ENCODE assay signal across 9 cellular contexts in the genomic region with DNA sequence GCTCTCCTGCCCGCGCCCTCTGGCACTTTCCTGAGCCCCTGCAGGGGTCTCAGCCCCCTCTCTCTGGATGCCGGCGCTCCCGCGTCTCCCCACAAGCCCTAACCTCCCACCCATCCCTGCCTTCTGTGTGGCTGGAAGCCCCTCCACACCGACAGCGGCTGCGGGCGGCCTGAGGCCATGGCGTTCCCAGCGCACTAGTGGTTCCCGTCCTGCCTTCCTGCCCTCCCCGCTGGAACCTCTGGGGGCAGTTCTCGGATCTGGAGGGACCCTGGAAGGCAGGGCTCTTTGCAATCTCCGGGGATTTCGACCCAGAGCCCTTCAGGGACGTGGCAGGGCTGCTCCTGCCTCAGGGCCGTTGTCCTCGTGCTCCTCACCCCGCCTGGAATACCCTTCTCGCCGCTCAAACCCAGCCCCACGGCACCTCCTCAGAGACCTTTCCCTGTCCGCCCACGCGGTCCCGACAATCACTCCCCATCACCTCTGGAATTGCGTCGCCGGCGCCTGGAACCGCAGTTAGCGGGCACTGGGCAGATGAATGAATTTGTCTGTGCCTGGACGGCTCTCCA. TPM values are rescaled to one million over a fixed set of nuclear protein-coding genes. Genes with fewer than 3 reads are reported as not detected.
DNase-seq lines count a peak whose midpoint lies in the region; ATAC-seq and TF ChIP-seq lines count a peak whose summit lies in the region.
"Had no signal": no experiment of that assay in that cellular context is flagged by ENCODE, and none has a peak within 500 bp of the region (broad histone marks: within the 10 kb centered on the region; RNA-seq: fewer than 3 reads in every experiment).

No MANE protein-coding gene starts in this region.

- intact Hi-C loops in PC-9 (cut with micrococcal nuclease; ENCODE audit: unreplicated experiment) = loop anchor here (1.0 kb wide), 1 partner anchor 13 kb away; no protein-coding TSS in a partner anchor
- intact Hi-C loops in adrenal gland (cut with DNase I) = no loop called here

- H3K9me3 ChIP-seq in PC-9 (ENCODE audit: insufficient read depth, low read depth) = no peaks in the 10 kb centered on the region
- H3K9me3 ChIP-seq in endodermal cell (ENCODE audit: control insufficient read depth, low read length) = no peaks in the 10 kb centered on the region
- H3K9me3 ChIP-seq in adrenal gland (replicated peaks in 1 of 3) = no peaks in the 10 kb centered on the region

- H3K9ac ChIP-seq in endodermal cell (ENCODE audit: extremely low read depth, low read length, poor library complexity, severe bottlenecking) = no peak overlapping the region

- H4K20me1 ChIP-seq in PC-9 (ENCODE audit: insufficient read depth) = no peaks in the 10 kb centered on the region

- H3K9me2 ChIP-seq in PC-9 (ENCODE audit: insufficient read depth) = no peaks in the 10 kb centered on the region

- H3K27ac ChIP-seq in PC-9 = no peak overlapping the region
- H3K27ac ChIP-seq in endodermal cell (ENCODE audit: low read depth, low read length) = no peak overlapping the region
- no peak overlapping the region for H3K27ac ChIP-seq in adrenal gland

- H3K9me3 Mint-ChIP-seq in activated T-cell treated with anti-CD3 and anti-CD28 coated beads, Interleukin-2, amount 50 U/mL, for 4 hours = no peaks in the 10 kb centered on the region
- no peaks in the 10 kb centered on the region for H3K9me3 Mint-ChIP-seq in endodermal cell
- no peaks in the 10 kb centered on the region for H3K9me3 Mint-ChIP-seq in stimulated activated naive B cell treated with anti-CD40 and anti-IgM and Interleukin-4, amounts not matched to agents 10 μg/mL and 1 μg/mL and 100 μg/mL, for 72 hours

- H3K4me1 ChIP-seq in PC-9 (replicated peaks; ENCODE audit: insufficient read depth) (peaks cover 22% of the 10 kb centered on the region), endodermal cell (ENCODE audit: control insufficient read depth, insufficient read depth, low read length) (peaks cover 4% of the 10 kb centered on the region), adrenal gland (replicated peaks in 1 of 2) (peaks cover 28 to 46% of the 10 kb centered on the region in 2 donors)

- H3K27ac Mint-ChIP-seq in endodermal cell = no peak overlapping the region
- H3K27ac Mint-ChIP-seq in stimulated activated naive B cell treated with anti-CD40 and anti-IgM and Interleukin-4, amounts not matched to agents 10 μg/mL and 1 μg/mL and 100 μg/mL, for 72 hours = peak overlapping the region; percentile 22

- peak in 1 of 2 donors; percentile 3 for ATAC-seq in activated T-cell treated with anti-CD3 and anti-CD28 coated beads, Interleukin-2, amount 50 U/mL, for 4 hours
- no peak for ATAC-seq in stimulated activated naive B cell treated with anti-CD40 and anti-IgM and Interleukin-4, amounts not matched to agents 10 μg/mL and 1 μg/mL and 100 μg/mL, for 72 hours (replicated peaks)
- ATAC-seq in GM18505 (IDR thresholded peaks at IDR 0.05; ENCODE audit: unreplicated experiment) = no peak

- BruUV-seq in PC-9 (replicated peaks; lab: Mats Ljungman, UMichigan) = no TSS peak

- H3K79me2 ChIP-seq in PC-9 (ENCODE audit: low read depth) = no peaks in the 10 kb centered on the region

- H3K27me3 ChIP-seq in PC-9 (ENCODE audit: insufficient read depth, low read depth) = peaks cover 8% of the 10 kb centered on the region; the same call in 1 of the 2 replicates
- peaks cover 93% of the 10 kb centered on the region for H3K27me3 ChIP-seq in endodermal cell (ENCODE audit: control insufficient read depth, insufficient read depth, low read length, poor library complexity, severe bottlenecking)
- H3K27me3 ChIP-seq in adrenal gland = peaks cover 42% of the 10 kb centered on the region

- no peak for DNase-seq in activated T-cell treated with anti-CD3 and anti-CD28 coated beads, Interleukin-2, amount 50 U/mL, for 4 hours
- no peak for DNase-seq in activated T-cell treated with anti-CD3 and anti-CD28 coated beads, Interleukin-2, amount 50 U/mL, for 48 hours
- DNase-seq in PC-9 = no peak
- DNase-seq in endodermal cell = peak; percentile 77
- DNase-seq in stimulated activated naive B cell treated with anti-CD40 and anti-IgM and Interleukin-4, amounts not matched to agents 10 μg/mL and 1 μg/mL and 100 μg/mL, for 72 hours = no peak
- no peak for DNase-seq in adrenal gland
- DNase-seq in NK-92 (lab: John Stamatoyannopoulos, UW; ENCODE audit: unreplicated experiment) = no peak

- H3K27me3 Mint-ChIP-seq in activated T-cell treated with anti-CD3 and anti-CD28 coated beads, Interleukin-2, amount 50 U/mL, for 4 hours (ENCODE audit: low read depth) = peaks cover 47% of the 10 kb centered on the region
- H3K27me3 Mint-ChIP-seq in endodermal cell (ENCODE audit: insufficient read depth) = peaks cover 87% of the 10 kb centered on the region
- H3K27me3 Mint-ChIP-seq in stimulated activated naive B cell treated with anti-CD40 and anti-IgM and Interleukin-4, amounts not matched to agents 10 μg/mL and 1 μg/mL and 100 μg/mL, for 72 hours = peaks cover 47 to 78% of the 10 kb centered on the region in 2 donors

- H3K4me3 ChIP-seq in PC-9 = no peak overlapping the region
- H3K4me3 ChIP-seq in endodermal cell (ENCODE audit: low read length) = no peak overlapping the region
- peak overlapping the region in 1 of 4 donors; percentile 13 for H3K4me3 ChIP-seq in adrenal gland

- CTCF ChIA-PET in PC-9 (lab: Charles Lee) = interaction anchor here (0.9 to 1.9 kb wide), 3 partner anchors 10 to 74 kb away, joined by 5 to 18 read pairs (median 9); no protein-coding TSS in a partner anchor

- H3K36me3 Mint-ChIP-seq in activated T-cell treated with anti-CD3 and anti-CD28 coated beads, Interleukin-2, amount 50 U/mL, for 4 hours (ENCODE audit: insufficient read depth) = no peaks in the 10 kb centered on the region
- no peaks in the 10 kb centered on the region for H3K36me3 Mint-ChIP-seq in endodermal cell (ENCODE audit: low read depth)
- H3K36me3 Mint-ChIP-seq in stimulated activated naive B cell treated with anti-CD40 and anti-IgM and Interleukin-4, amounts not matched to agents 10 μg/mL and 1 μg/mL and 100 μg/mL, for 72 hours = no peaks in the 10 kb centered on the region

- peak overlapping the region; percentile 64 for H3K4me3 Mint-ChIP-seq in activated T-cell treated with anti-CD3 and anti-CD28 coated beads, Interleukin-2, amount 50 U/mL, for 4 hours
- peak overlapping the region; percentile 20 for H3K4me3 Mint-ChIP-seq in endodermal cell
- peak overlapping the region in 1 of 2 donors; percentile 44 for H3K4me3 Mint-ChIP-seq in stimulated activated naive B cell treated with anti-CD40 and anti-IgM and Interleukin-4, amounts not matched to agents 10 μg/mL and 1 μg/mL and 100 μg/mL, for 72 hours

- H3K4me1 Mint-ChIP-seq in activated T-cell treated with anti-CD3 and anti-CD28 coated beads, Interleukin-2, amount 50 U/mL, for 4 hours (ENCODE audit: low read depth) = peaks cover 14% of the 10 kb centered on the region
- peaks cover 6% of the 10 kb centered on the region for H3K4me1 Mint-ChIP-seq in endodermal cell
- H3K4me1 Mint-ChIP-seq in stimulated activated naive B cell treated with anti-CD40 and anti-IgM and Interleukin-4, amounts not matched to agents 10 μg/mL and 1 μg/mL and 100 μg/mL, for 72 hours = peaks cover 11 to 22% of the 10 kb centered on the region in 2 donors

- WGBS in endodermal cell (ENCODE audit: insufficient coverage in 1 of 2, insufficient read length in 1 of 2), 2 experiments = 12% methylated on average over 24 to 35 of the region's 35 CpGs
- 4 to 8% (median 6%) methylated on average over 15 to 35 of the region's 35 CpGs for WGBS in adrenal gland, 4 donors

- no peak for TF ChIP-seq CTCF in PC-9 (conservative IDR thresholded peaks at IDR 0.05)
- no peak for TF ChIP-seq CTCF in endodermal cell (conservative IDR thresholded peaks at IDR 0.05)
- no peak for TF ChIP-seq CTCF in adrenal gland (IDR thresholded peaks at IDR 0.05)

- peak overlapping the region; percentile 42; the same call in 1 of the 2 replicates for H3K4me2 ChIP-seq in PC-9

- H3K36me3 ChIP-seq in PC-9 (ENCODE audit: low read depth) = no peaks in the 10 kb centered on the region
- H3K36me3 ChIP-seq in endodermal cell (ENCODE audit: control insufficient read depth, insufficient read depth, low read length) = no peaks in the 10 kb centered on the region
- no peaks in the 10 kb centered on the region for H3K36me3 ChIP-seq in adrenal gland (replicated peaks in 1 of 2)

- TF ChIP-seq POLR2A in adrenal gland (IDR thresholded peaks at IDR 0.05) (no peak), GM18505 (IDR thresholded peaks at IDR 0.05; ENCODE audit: borderline replicate concordance, extremely low read depth, insufficient read depth, insufficient read length) (no peak)

- POLR2A ChIA-PET in PC-9 (lab: Charles Lee; ENCODE audit: unreplicated experiment) = interaction anchor here (0.6 to 1.4 kb wide), 2 partner anchors 34 to 65 kb away, joined by 6 to 7 read pairs; no protein-coding TSS in a partner anchor

- no peak overlapping the region for H2AFZ ChIP-seq in PC-9

- H3F3A ChIP-seq in PC-9 (ENCODE audit: insufficient read depth, low read depth) = no peaks in the 10 kb centered on the region; the same call in 1 of the 2 replicates

RNA-seq across cellular contexts. Expression of a gene that starts 0.5 kb away (rescaled TPM):
- under 1 TPM; 0.42 to 0.76 (median 0.60) TPM for total RNA-seq in activated T-cell treated with anti-CD3 and anti-CD28 coated beads, Interleukin-2, amount 50 U/mL, for 4 hours
- 18.6 and 32.3 TPM in 2 replicates for total RNA-seq in PC-9 (2021)
- total RNA-seq in endodermal cell = 10 to 100 TPM in 1 of 2 donors, 1 to 10 TPM in 1; 4.1 to 10.5 TPM
- 4.7 TPM for polyA plus RNA-seq in endodermal cell (2013, experiment 1 of 2)
- 3.0 TPM for polyA plus RNA-seq in endodermal cell (2013, experiment 2 of 2)
- 10 to 100 TPM in 1 of 8 donors, 1 to 10 TPM in 7; 2.3 to 10.8 (median 6.1) TPM for total RNA-seq in adrenal gland
- 1 to 10 TPM in 2 of 3 donors, under 1 TPM in 1; 0.16 to 9.8 (median 6.8) TPM for polyA plus RNA-seq in adrenal gland
- total RNA-seq: RPMI7951 had no signal

RNA-seq across cellular contexts. Expression of a gene that starts 4.4 kb away (rescaled TPM):
- not detected for total RNA-seq in activated T-cell treated with anti-CD3 and anti-CD28 coated beads, Interleukin-2, amount 50 U/mL, for 4 hours
- total RNA-seq in PC-9 (2021) = 2.1 and 4.2 TPM in 2 replicates
- not detected for total RNA-seq in endodermal cell
- polyA plus RNA-seq in endodermal cell (2013, experiment 1 of 2) = 0.46 TPM
- polyA plus RNA-seq in endodermal cell (2013, experiment 2 of 2) = 0.04 TPM
- total RNA-seq in adrenal gland = under 1 TPM in 3 of 8 donors, not detected in 5; 0.07 to 0.18 (median 0.14) TPM
- under 1 TPM in 2 of 3 donors, not detected in 1; 0.04 to 0.10 TPM for polyA plus RNA-seq in adrenal gland

RNA-seq across cellular contexts. Expression of a gene that starts 30.5 kb away (rescaled TPM):
- total RNA-seq in activated T-cell treated with anti-CD3 and anti-CD28 coated beads, Interleukin-2, amount 50 U/mL, for 4 hours = 100 to 1,000 TPM in 2 of 3 donors, 10 to 100 TPM in 1; 92.8 to 112 (median 101) TPM
- total RNA-seq in PC-9 (2021) = 62.2 and 70.2 TPM in 2 replicates
- 10 to 100 TPM; 51.3 to 70.7 TPM for total RNA-seq in endodermal cell
- 87.9 TPM for polyA plus RNA-seq in endodermal cell (2013, experiment 1 of 2)
- 87.7 TPM for polyA plus RNA-seq in endodermal cell (2013, experiment 2 of 2)
- total RNA-seq in adrenal gland = 10 to 100 TPM in 7 of 8 donors, 1 to 10 TPM in 1; 8.4 to 29.4 (median 15.0) TPM
- polyA plus RNA-seq in adrenal gland = 10 to 100 TPM; 11.3 to 26.6 (median 13.0) TPM

RNA-seq across cellular contexts. Expression of a gene that starts 41.9 kb away (rescaled TPM):
- 100 to 1,000 TPM; 137 to 149 (median 145) TPM for total RNA-seq in activated T-cell treated with anti-CD3 and anti-CD28 coated beads, Interleukin-2, amount 50 U/mL, for 4 hours
- total RNA-seq in PC-9 (2021) = 12.3 and 21.1 TPM in 2 replicates
- 10 to 100 TPM; 25.9 to 26.9 TPM for total RNA-seq in endodermal cell
- 39.9 TPM for polyA plus RNA-seq in endodermal cell (2013, experiment 1 of 2)
- 30.2 TPM for polyA plus RNA-seq in endodermal cell (2013, experiment 2 of 2)
- 10 to 100 TPM in 4 of 8 donors, 1 to 10 TPM in 4; 2.7 to 36.4 (median 9.7) TPM for total RNA-seq in adrenal gland
- 100 to 1,000 TPM in 1 of 3 donors, 10 to 100 TPM in 1, 1 to 10 TPM in 1; 1.2 to 169 (median 63.8) TPM for polyA plus RNA-seq in adrenal gland
